8 cellular contexts compared by ENCODE assay signal in the genomic region with DNA sequence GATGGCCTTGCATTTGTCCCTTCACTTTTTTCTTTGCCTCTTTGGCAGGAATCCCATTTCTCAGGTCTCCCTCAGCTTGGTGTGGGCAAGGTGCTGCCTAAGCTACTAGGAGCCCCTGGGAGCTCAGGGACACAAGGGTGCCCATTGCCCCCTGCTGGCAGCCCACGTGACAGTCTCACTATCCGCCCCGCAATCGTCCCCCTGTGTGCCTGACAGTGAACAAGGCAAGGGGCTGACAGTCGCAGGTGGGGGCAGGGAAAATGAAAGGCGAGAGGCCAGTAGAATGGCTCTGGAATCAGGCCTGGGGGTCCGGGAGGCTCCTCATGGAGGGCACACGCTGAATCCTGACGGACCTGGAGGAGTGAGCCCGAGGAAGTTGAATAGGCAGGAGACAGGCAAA.
A peak's percentile ranks its signal among the peaks of the same experiment; 100 is the strongest.
DNase-seq lines count a peak whose midpoint lies in the region; ATAC-seq and TF ChIP-seq lines count a peak whose summit lies in the region.

No MANE protein-coding gene starts in this region.

- in situ Hi-C loops in GM13977 (cut with MboI; ENCODE audit: low pct_unique_long_range_greater_than_20kb, low sequenced_read_pairs, unreplicated experiment) = loop anchor here (25.0 kb wide), 1 partner anchor 273 kb away; the partner anchor contains the start of gene ARAP3

- peak; percentile 37 for TF ChIP-seq CTCF in AG09319 (IDR thresholded peaks at IDR 0.05; ENCODE audit: low read depth, low read length)
- TF ChIP-seq CTCF in GM13977 (IDR thresholded peaks at IDR 0.05; ENCODE audit: extremely low read depth, insufficient read depth, missing control alignments) = peak; percentile 37

- DNase-seq in AG09319 (ENCODE audit: extremely low read depth, low read depth) = no peak
- DNase-seq in GM13977 (ENCODE audit: low spot score) = no peak
- peak; percentile 68 for DNase-seq in activated CD8-positive, alpha-beta memory T cell treated with anti-CD3 and anti-CD28 coated beads, Interleukin-2, amount 50 U/mL, for 48 hours
- peak; percentile 37 for DNase-seq in iPS-NIHi11 (ENCODE audit: low spot score)
- no peak for DNase-seq in activated CD4-positive, CD25-positive, alpha-beta regulatory T cell treated with anti-CD3 and anti-CD28 coated beads, Interleukin-2, amount 50 U/mL, for 72 hours
- DNase-seq in EL = no peak

- ATAC-seq in GM18861 (IDR thresholded peaks at IDR 0.05; ENCODE audit: unreplicated experiment) = no peak
- no peak for ATAC-seq in GM19467 (IDR thresholded peaks at IDR 0.05; ENCODE audit: unreplicated experiment)

Comparison
In these comparisons a context has a peak if more than half of its experiments do, and no peak if none do; other contexts are left out.
1. DNase-seq: peak in activated CD8-positive, alpha-beta memory T cell treated with anti-CD3 and anti-CD28 coated beads, Interleukin-2, amount 50 U/mL, for 48 hours (single experiment) and iPS-NIHi11 (single experiment); none in AG09319 (single experiment), GM13977 (single experiment), activated CD4-positive, CD25-positive, alpha-beta regulatory T cell treated with anti-CD3 and anti-CD28 coated beads, Interleukin-2, amount 50 U/mL, for 72 hours (single experiment) and EL (single experiment).